In genomic region chr5:42021119-42021518, GRCh38 we compare ENCODE assay signal across 24 cellular contexts.
A peak's percentile ranks its signal among the peaks of the same experiment; 100 is the strongest.
DNase-seq lines count a peak whose midpoint lies in the region; ATAC-seq and TF ChIP-seq lines count a peak whose summit lies in the region.
"Had no signal": no experiment of that assay in that cellular context is flagged by ENCODE, and none has a peak within 500 bp of the region (broad histone marks: within the 10 kb centered on the region; RNA-seq: fewer than 3 reads in every experiment).

No MANE protein-coding gene starts in this region.

- in situ Hi-C loops in mammary epithelial cell (cut with MboI; ENCODE audit: low sequenced_read_pairs in 2 of 2), result no loop called here

- CTCF ChIA-PET in mammary epithelial cell (lab: Charles Lee; ENCODE audit: low non-redundant PET), result no interaction called here

- DNase-seq in AG20443 (ENCODE audit: low spot score), result peak; percentile 22
- peak; percentile 68 for DNase-seq in LHCN-M2 (ENCODE audit: low read depth)
- peak; percentile 69 for DNase-seq in mammary epithelial cell
- DNase-seq in kidney glomerular epithelial cell (lab: John Stamatoyannopoulos, UW), result peak; percentile 2
- no peak for DNase-seq in NCI-H2196 treated with DMSO at 0.1 percent for 48 hours (lab: John Stamatoyannopoulos, UW; ENCODE audit: unreplicated experiment)
- no peak for DNase-seq in NCI-H2029 treated with DMSO at 0.1 percent for 48 hours (lab: John Stamatoyannopoulos, UW)
- DNase-seq in adrenal gland, result no peak
- DNase-seq: activated CD4-positive, alpha-beta T cell treated with anti-CD3 and anti-CD28 coated beads for 36 hours; activated naive CD8-positive, alpha-beta T cell treated with anti-CD3 and anti-CD28 coated beads, Interleukin-2, amount 10 ng/mL, durations not matched to agents 7 days and 5 days; C1 segment of cervical spinal cord; GF-D8; KG1; mesendoderm; natural killer cell; NCI-H1930; NCI-H510A treated with DMSO at 0.1 percent for 48 hours; pancreas; right lobe of liver; testis had no signal

- H4K20me1 ChIP-seq in mammary epithelial cell (ENCODE audit: insufficient read depth, low read length), result no peaks in the 10 kb centered on the region

- no peak overlapping the region for H3K9ac ChIP-seq in mammary epithelial cell (ENCODE audit: insufficient read depth, low read length)

- TF ChIP-seq CTCF in mammary epithelial cell (conservative IDR thresholded peaks at IDR 0.05 in 1 of 2, IDR thresholded peaks at IDR 0.05 in 1 of 2; ENCODE audit: extremely low read depth in 1 of 2, insufficient read depth in 1 of 2, low read depth in 1 of 2, low read length in 2 of 2) (no peak), adrenal gland (IDR thresholded peaks at IDR 0.05) (no peak)

- no peak overlapping the region for H2AFZ ChIP-seq in mammary epithelial cell (ENCODE audit: low read depth, low read length)

- no peak overlapping the region for H3K4me3 ChIP-seq in mammary epithelial cell (replicated peaks in 1 of 3; ENCODE audit: insufficient read depth in 1 of 3, low read depth in 2 of 3, low read length in 3 of 3)
- H3K4me3 ChIP-seq in adrenal gland, result no peak overlapping the region
- H3K4me3 ChIP-seq: A549, coronary artery, GM12878, GM23338, pancreas, right lobe of liver, testis had no signal

- dilution Hi-C loops in mammary epithelial cell (cut with HindIII; ENCODE audit: low sequenced_read_pairs), result no loop called here

- no peak overlapping the region for H3K4me2 ChIP-seq in mammary epithelial cell (ENCODE audit: insufficient read depth, low read depth, low read length)
- H3K4me2 ChIP-seq: A549, GM23338 had no signal

- H3K27me3 ChIP-seq in mammary epithelial cell (ENCODE audit: insufficient read depth, low read length) (no peaks in the 10 kb centered on the region), adrenal gland (no peaks in the 10 kb centered on the region)
- H3K27me3 ChIP-seq: pancreas, right lobe of liver, testis had no signal

- no peaks in the 10 kb centered on the region for H3K79me2 ChIP-seq in mammary epithelial cell (ENCODE audit: insufficient read depth, low read length)

- intact Hi-C loops in mammary epithelial cell (cut with micrococcal nuclease) (no loop called here), adrenal gland (cut with DNase I) (no loop called here)

- H3K9me3 ChIP-seq in mammary epithelial cell (replicated peaks; ENCODE audit: insufficient read depth, low read length) (no peaks in the 10 kb centered on the region), adrenal gland (replicated peaks in 1 of 3) (peaks cover 0 to 3% (median 0%) of the 10 kb centered on the region in 3 donors)
- H3K9me3 ChIP-seq: A549, pancreas, right lobe of liver, testis had no signal

- H3K36me3 ChIP-seq in mammary epithelial cell (ENCODE audit: insufficient read depth, low read length) (no peaks in the 10 kb centered on the region), adrenal gland (replicated peaks in 1 of 2) (no peaks in the 10 kb centered on the region)
- H3K36me3 ChIP-seq: pancreas, right lobe of liver had no signal

- TF ChIP-seq POLR2A in adrenal gland (IDR thresholded peaks at IDR 0.05), result no peak

- no peak for ATAC-seq in GM18520 (IDR thresholded peaks at IDR 0.05; ENCODE audit: unreplicated experiment)
- ATAC-seq: A549; activated CD4-positive, alpha-beta T cell treated with anti-CD3 and anti-CD28 coated beads for 36 hours; GM23338; natural killer cell; pancreas; right lobe of liver had no signal

- 63% methylated on average over 3 of the region's 3 CpGs for WGBS in mammary epithelial cell (ENCODE audit: low coverage, missing lambda C conversion rate)
- WGBS in adrenal gland, 4 donors, result 47 to 72% (median 62%) methylated on average over 3 of the region's 3 CpGs

- H3K27ac ChIP-seq in mammary epithelial cell (ENCODE audit: insufficient read depth, low read depth, low read length) (no peak overlapping the region), adrenal gland (no peak overlapping the region)
- H3K27ac ChIP-seq: A549, coronary artery, pancreas, right lobe of liver, testis had no signal

- H3K4me1 ChIP-seq in mammary epithelial cell (ENCODE audit: insufficient read depth, low read length) (no peaks in the 10 kb centered on the region), adrenal gland (replicated peaks in 1 of 2) (no peaks in the 10 kb centered on the region)
- H3K4me1 ChIP-seq: A549, pancreas, right lobe of liver, testis had no signal

- BruUV-seq in mammary epithelial cell (replicated peaks; lab: Mats Ljungman, UMichigan), result no TSS peak

Comparison
In these comparisons a context has a peak if more than half of its experiments do, and no peak if none do; other contexts are left out.
1. DNase-seq: peak in AG20443 (single experiment), LHCN-M2 (single experiment), mammary epithelial cell (single experiment) and kidney glomerular epithelial cell (single experiment); none in NCI-H2196 treated with DMSO at 0.1 percent for 48 hours (single experiment), NCI-H2029 treated with DMSO at 0.1 percent for 48 hours (single experiment) and adrenal gland (0 of 7).